1 cellular context compared by ENCODE assay signal in genomic region chr1:77940921-77941570, GRCh38.
TF ChIP-seq lines count a peak whose summit lies in the region.

No MANE protein-coding gene starts in this region.

TF ChIP-seq in HEK293, 187 proteins besides CTCF, POLR2A, EP300 and RAD21 (continued from another document):
- TF ChIP-seq ZBTB10 (tag by site-specific recombination; IDR thresholded peaks at IDR 0.05): no peak
